12 cellular contexts compared by ENCODE assay signal in the genomic region with DNA sequence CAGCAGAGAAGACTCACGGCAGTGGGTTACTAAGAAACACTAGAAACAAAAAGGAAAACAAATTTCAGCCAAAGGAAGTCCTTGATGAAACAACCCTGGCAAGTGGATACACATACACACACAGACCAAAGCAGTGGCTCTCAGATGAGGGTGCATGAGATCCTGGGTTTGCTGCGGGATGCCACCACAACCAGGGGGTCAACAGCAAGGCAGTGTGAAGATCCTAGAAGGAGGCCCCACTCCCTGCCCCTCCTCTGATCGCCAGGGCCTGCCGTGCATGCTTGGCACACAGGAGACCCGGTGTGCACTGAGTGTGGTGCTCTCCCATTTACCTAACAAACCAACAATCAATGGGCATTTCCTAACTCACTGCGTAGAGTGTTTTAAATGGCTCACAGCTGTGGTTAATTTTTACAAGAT.
DNase-seq lines count a peak whose midpoint lies in the region; ATAC-seq, FAIRE-seq and TF ChIP-seq lines count a peak whose summit lies in the region.
"Had no signal": no experiment of that assay in that cellular context is flagged by ENCODE, and none has a peak within 500 bp of the region (broad histone marks: within the 10 kb centered on the region; RNA-seq: fewer than 3 reads in every experiment).

No MANE protein-coding gene starts in this region.

- WGBS in lung, 2 donors: 42 to 64% methylated on average over 6 of the region's 6 CpGs
- 47 to 64% methylated on average over 3 to 6 of the region's 6 CpGs for WGBS in transverse colon (ENCODE audit: low coverage in 1 of 2), 2 donors

- H3K4me1 Mint-ChIP-seq in activated T-cell treated with anti-CD3 and anti-CD28 coated beads, Interleukin-2, amount 50 U/mL, for 24 hours (ENCODE audit: low read depth): peaks cover 69% of the 10 kb centered on the region

- intact Hi-C loops in transverse colon (cut with DNase I; ENCODE audit: low total_unique reads): no loop called here

- H3K36me3 ChIP-seq in lung (ENCODE audit: control insufficient read depth in 2 of 2, insufficient read depth in 2 of 2, low read length in 2 of 2): peaks cover 0 to 6% of the 10 kb centered on the region in 2 donors
- peaks cover 0 to 4% (median 0%) of the 10 kb centered on the region in 4 donors for H3K36me3 ChIP-seq in transverse colon

- in situ Hi-C loops in transverse colon (cut with MboI; ENCODE audit: low pct_ligation_motif_present in 1 of 4, low pct_unique_long_range_greater_than_20kb in 1 of 4, low sequenced_read_pairs in 3 of 4): no loop called here

- ATAC-seq in lung (ENCODE audit: insufficient read depth, low FRiP score): peak; percentile 48

- H3K9me3 Mint-ChIP-seq in activated T-cell treated with anti-CD3 and anti-CD28 coated beads, Interleukin-2, amount 50 U/mL, for 24 hours: no peaks in the 10 kb centered on the region

- H3K4me1 ChIP-seq in lung (ENCODE audit: control insufficient read depth in 2 of 2, insufficient read depth in 2 of 2, low read length in 2 of 2) (peaks cover 19 to 31% of the 10 kb centered on the region in 2 donors), transverse colon (peaks cover 29 to 90% (median 43%) of the 10 kb centered on the region in 4 donors)

- peak overlapping the region; percentile 87 for H3K27ac Mint-ChIP-seq in activated T-cell treated with anti-CD3 and anti-CD28 coated beads, Interleukin-2, amount 50 U/mL, for 24 hours

- peak overlapping the region; percentile 45 for H3K4me3 ChIP-seq in coronary artery
- H3K4me3 ChIP-seq in lung: no peak overlapping the region
- H3K4me3 ChIP-seq in transverse colon: no peak overlapping the region
- H3K4me3 ChIP-seq: SK-N-MC had no signal

- TF ChIP-seq EP300 in transverse colon (IDR thresholded peaks at IDR 0.05; ENCODE audit: low read depth): no peak

- H3K27me3 ChIP-seq in lung (ENCODE audit: control insufficient read depth, insufficient read depth) (no peaks in the 10 kb centered on the region), transverse colon (no peaks in the 10 kb centered on the region)

- H3K27me3 Mint-ChIP-seq in activated T-cell treated with anti-CD3 and anti-CD28 coated beads, Interleukin-2, amount 50 U/mL, for 24 hours: no peaks in the 10 kb centered on the region

- no peak overlapping the region for H3K4me3 Mint-ChIP-seq in activated T-cell treated with anti-CD3 and anti-CD28 coated beads, Interleukin-2, amount 50 U/mL, for 24 hours

- FAIRE-seq in H54 (lab: Jason Lieb, UNC): no peak

- H3K9me3 ChIP-seq in lung (ENCODE audit: control insufficient read depth in 2 of 2, insufficient read depth in 1 of 2, low read length in 1 of 2) (no peaks in the 10 kb centered on the region), transverse colon (no peaks in the 10 kb centered on the region)

- TF ChIP-seq POLR2A in transverse colon (IDR thresholded peaks at IDR 0.05) (no peak), H54 (IDR thresholded peaks at IDR 0.05; ENCODE audit: low read depth, low read length) (no peak)

- H3K36me3 Mint-ChIP-seq in activated T-cell treated with anti-CD3 and anti-CD28 coated beads, Interleukin-2, amount 50 U/mL, for 24 hours (ENCODE audit: low read depth): peaks cover 48% of the 10 kb centered on the region

- H3K27ac ChIP-seq in coronary artery (peak overlapping the region in 1 of 2 donors; percentile 77), lung (ENCODE audit: low read depth in 1 of 2, low read length in 1 of 2) (peak overlapping the region in 1 of 2 donors; percentile 63), transverse colon (peak overlapping the region in 3 of 4 donors; percentile 8 to 52 (median 50))
- H3K27ac ChIP-seq: SK-N-MC had no signal

- no peak for TF ChIP-seq CTCF in coronary artery (IDR thresholded peaks at IDR 0.05)
- TF ChIP-seq CTCF in lung (IDR thresholded peaks at IDR 0.05; ENCODE audit: control extremely low read depth, extremely low read depth): no peak
- no peak for TF ChIP-seq CTCF in transverse colon (IDR thresholded peaks at IDR 0.05)

- no peak for DNase-seq in activated T-cell treated with anti-CD3 and anti-CD28 coated beads, Interleukin-2, amount 50 U/mL, for 24 hours
- DNase-seq in activated T-cell treated with anti-CD3 and anti-CD28 coated beads, Interleukin-2, amount 50 U/mL, for 48 hours: no peak
- DNase-seq in coronary artery (ENCODE audit: low spot score) (no peak), lung (ENCODE audit: low spot score) (no peak), transverse colon (no peak), T1000 (lab: John Stamatoyannopoulos, UW) (no peak), H54 (ENCODE audit: insufficient read length, low spot score) (no peak)
- no peak for DNase-seq in stimulated activated CD4-positive, alpha-beta T cell treated with anti-CD3 and anti-CD28 coated beads, Interleukin-2, amount 100 ng/mL, for 48 hours
- DNase-seq: KG1; NCI-H510A; stimulated activated CD4-positive, alpha-beta T cell treated with anti-CD3 and anti-CD28 coated beads, Interleukin-1b, Interleukin-23, amount 100 ng/mL, for 48 hours had no signal
